8 cellular contexts compared by ENCODE assay signal in the genomic region with DNA sequence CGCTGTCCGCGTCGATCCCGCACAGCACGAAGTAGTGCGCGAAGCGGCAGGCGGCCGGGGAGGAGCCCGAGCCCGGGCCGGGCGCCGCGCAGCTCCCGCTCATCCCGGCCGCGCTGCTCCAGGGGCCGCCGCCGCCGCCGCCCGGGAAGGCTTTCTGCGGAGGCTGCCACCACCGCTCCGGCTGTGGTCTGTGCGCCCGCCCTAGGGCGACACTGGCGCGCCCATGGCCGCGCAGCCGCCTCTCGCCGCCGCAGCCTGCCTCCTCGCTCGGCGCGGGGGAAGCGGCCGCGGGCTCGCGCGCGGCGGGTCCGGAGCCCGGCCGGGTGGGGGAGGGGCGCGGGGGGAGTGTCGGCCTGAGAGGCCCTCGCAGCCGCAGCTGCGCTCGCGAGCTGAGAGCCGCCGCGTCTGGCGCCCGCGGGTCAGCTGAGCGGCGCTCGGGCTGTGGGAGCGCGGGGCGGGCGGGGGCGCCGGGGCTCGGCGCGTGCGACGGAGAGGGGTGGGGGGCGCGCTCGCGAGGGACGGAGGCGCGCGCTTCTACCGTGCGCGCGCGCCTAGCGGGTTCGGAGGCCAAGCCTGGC. TPM values are rescaled to one million over a fixed set of nuclear protein-coding genes. Genes with fewer than 3 reads are reported as not detected.
A peak's percentile ranks its signal among the peaks of the same experiment; 100 is the strongest.
DNase-seq lines count a peak whose midpoint lies in the region; ATAC-seq, FAIRE-seq and TF ChIP-seq lines count a peak whose summit lies in the region.

Gene DENND5B (minus strand): TSS at position 407 of the 578 bp plus-strand sequence. CDS start 304 bp downstream, at position 103.

- H3K36me3 ChIP-seq in mesodermal cell (ENCODE audit: control insufficient read depth, insufficient read depth, low read length) = peaks cover 7% of the 10 kb centered on the region
- no peaks in the 10 kb centered on the region for H3K36me3 ChIP-seq in subcutaneous abdominal adipose tissue (ENCODE audit: control insufficient read depth in 5 of 5, insufficient read depth in 5 of 5, low read length in 5 of 5)

- peak within 1 kb of the TSS; percentile 78 for H3K4me3 ChIP-seq in epithelial cell of proximal tubule (ENCODE audit: low read depth, low read length)
- peak within 1 kb of the TSS; percentile 70 for H3K4me3 ChIP-seq in mesodermal cell (ENCODE audit: extremely low read depth, insufficient read depth, low read length, poor library complexity, severe bottlenecking)
- peak within 1 kb of the TSS; percentile 78 to 94 (median 84) for H3K4me3 ChIP-seq in subcutaneous abdominal adipose tissue (ENCODE audit: low read depth in 1 of 5, low read length in 5 of 5)

- peak; percentile 54 for FAIRE-seq in GM12892 (lab: Jason Lieb, UNC)

- H3K9ac ChIP-seq in subcutaneous abdominal adipose tissue (ENCODE audit: low read length in 5 of 5) = peak within 1 kb of the TSS; percentile 73 to 92 (median 90)

- DNase-seq in A172 (ENCODE audit: low spot score) (no peak), GM12892 (ENCODE audit: insufficient read length) (peak; percentile 69), NCI-H128 (lab: John Stamatoyannopoulos, UW; ENCODE audit: unreplicated experiment) (peak; percentile 38), epithelial cell of proximal tubule (ENCODE audit: low read depth) (no peak)
- DNase-seq in activated CD4-positive, alpha-beta T cell treated with anti-CD3 and anti-CD28 coated beads, Interleukin-2, amount 50 U/mL, for 48 hours = peak; percentile 15 to 25

- peak; percentile 55 for ATAC-seq in HG02678 (IDR thresholded peaks at IDR 0.05; ENCODE audit: unreplicated experiment)

- H3K4me1 ChIP-seq in mesodermal cell (ENCODE audit: control insufficient read depth, insufficient read depth, low read length, poor library complexity, severe bottlenecking) (peaks cover 15% of the 10 kb centered on the region), subcutaneous abdominal adipose tissue (ENCODE audit: control insufficient read depth in 5 of 5, insufficient read depth in 5 of 5, low read length in 5 of 5) (peaks cover 0 to 24% (median 19%) of the 10 kb centered on the region in 5 donors)

- no peak for TF ChIP-seq CTCF in epithelial cell of proximal tubule (conservative IDR thresholded peaks at IDR 0.05; ENCODE audit: low read depth, low read length)

- H3K9me3 ChIP-seq in mesodermal cell (ENCODE audit: control insufficient read depth, low read length) = no peaks in the 10 kb centered on the region
- H3K9me3 ChIP-seq in subcutaneous abdominal adipose tissue (ENCODE audit: control insufficient read depth in 5 of 5, low read length in 5 of 5) = no peaks in the 10 kb centered on the region

- TF ChIP-seq POLR2A in GM12892 (IDR thresholded peaks at IDR 0.05; ENCODE audit: low read depth, low read length) = no peak; the same call in 1 of the 2 replicates

- H3K27ac ChIP-seq in mesodermal cell (ENCODE audit: low read depth, low read length, severe bottlenecking) (peak within 1 kb of the TSS; percentile 92), subcutaneous abdominal adipose tissue (ENCODE audit: low read depth, low read length) (peak within 1 kb of the TSS; percentile 98)

- 0% methylated on average over 48 to 70 of the region's 99 CpGs for WGBS in mesodermal cell (ENCODE audit: insufficient coverage in 2 of 2), 2 experiments

- no peaks in the 10 kb centered on the region for H3K27me3 ChIP-seq in subcutaneous abdominal adipose tissue (ENCODE audit: control insufficient read depth in 5 of 5, insufficient read depth in 4 of 5, low read length in 5 of 5)

RNA-seq across cellular contexts. Expression of gene DENND5B, which starts in this region (rescaled TPM):
- total RNA-seq in A172 (2014; rRNA removed; shearing (Covaris generic)) = 19.8 and 22.7 TPM in 2 replicates
- polyA plus RNA-seq in GM12892 (2012; ENCODE audit: missing spikeins) = 8.6 TPM
- total RNA-seq in epithelial cell of proximal tubule = 8.6 and 13.9 TPM in 2 replicates
- 24.0 TPM for polyA plus RNA-seq in mesodermal cell (2013, experiment 1 of 2)
- polyA plus RNA-seq in mesodermal cell (2013, experiment 2 of 2) = 21.8 TPM

Comparison
In these comparisons a context has a peak if more than half of its experiments do, and no peak if none do; other contexts are left out.
1. DNase-seq: peak in GM12892 (single experiment), NCI-H128 (single experiment) and activated CD4-positive, alpha-beta T cell treated with anti-CD3 and anti-CD28 coated beads, Interleukin-2, amount 50 U/mL, for 48 hours (2 of 2); none in A172 (single experiment) and epithelial cell of proximal tubule (single experiment).
2. Peak in every context shown above with its lines, with median percentiles within 50 percentile points of each other: H3K4me3 ChIP-seq.